In the genomic region with DNA sequence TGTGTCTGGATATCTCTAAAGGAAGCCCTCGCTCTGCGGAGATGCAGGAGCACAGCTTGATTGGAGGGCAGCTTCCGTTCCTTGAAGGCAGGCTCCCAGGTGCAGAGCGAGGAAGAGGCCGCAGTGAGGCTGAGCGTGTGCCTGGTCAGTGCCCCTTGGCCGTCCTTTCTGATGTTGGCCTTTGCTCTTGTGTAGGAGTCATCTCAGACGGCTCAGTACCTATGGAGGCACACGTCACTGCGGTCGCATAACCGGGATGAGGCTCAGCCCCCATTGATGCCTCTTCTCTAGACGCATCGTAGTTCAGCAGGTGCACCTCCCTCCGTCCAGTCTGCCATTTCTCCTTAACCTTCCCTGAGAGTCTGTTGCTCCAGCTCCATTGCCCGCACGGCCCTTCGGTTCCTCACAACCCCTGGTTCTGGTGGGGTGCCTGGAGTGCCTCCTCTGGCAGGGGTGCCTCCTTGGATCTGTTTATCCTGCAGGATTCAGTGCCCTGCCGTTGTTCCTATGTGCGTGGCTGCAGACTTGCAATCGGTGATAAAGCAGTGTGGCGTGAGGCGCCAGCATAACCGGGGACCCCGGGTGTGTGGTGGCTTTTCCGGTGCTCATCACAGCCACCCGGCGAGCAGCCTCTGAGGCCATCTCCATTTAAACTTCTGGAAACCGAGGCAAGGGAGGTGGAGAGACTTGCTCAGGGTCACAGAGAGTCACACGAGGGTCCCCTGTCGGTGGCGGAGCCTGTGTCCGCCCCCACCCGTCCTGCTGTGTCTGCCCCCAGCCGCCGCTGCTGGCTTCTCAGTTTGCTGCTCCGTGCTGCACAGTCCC, we compare ENCODE assay signal across 19 cellular contexts.
DNase-seq lines count a peak whose midpoint lies in the region; ATAC-seq, FAIRE-seq and TF ChIP-seq lines count a peak whose summit lies in the region.
"Had no signal": no experiment of that assay in that cellular context is flagged by ENCODE, and none has a peak within 500 bp of the region (broad histone marks: within the 10 kb centered on the region; RNA-seq: fewer than 3 reads in every experiment).

No MANE protein-coding gene starts in this region.

- no peak for TF ChIP-seq POLR2A in H54 (IDR thresholded peaks at IDR 0.05; ENCODE audit: low read depth, low read length)

- H3K9me3 Mint-ChIP-seq in natural killer cell treated with Interleukin-12 subunit alpha and Interleukin-12 subunit beta and Interleukin-15 and Interleukin-18, amount 100 ng/mL, for 72 hours = no peaks in the 10 kb centered on the region
- H3K9me3 Mint-ChIP-seq in natural killer cell = peaks cover 0 to 6% of the 10 kb centered on the region in 2 donors

- H3K27ac ChIP-seq in left lung (no peak overlapping the region), aorta (ENCODE audit: low read depth in 1 of 2, low read length in 2 of 2) (no peak overlapping the region)
- H3K27ac ChIP-seq: 22Rv1 had no signal

- DNase-seq in activated CD4-positive, CD25-positive, alpha-beta regulatory T cell treated with anti-CD3 and anti-CD28 coated beads, Interleukin-2, amount 50 U/mL, for 72 hours = peak; percentile 15
- peak; percentile 49 for DNase-seq in natural killer cell treated with Interleukin-12 subunit alpha and Interleukin-12 subunit beta and Interleukin-15 and Interleukin-18, amount 100 ng/mL, for 72 hours (ENCODE audit: low spot score)
- no peak for DNase-seq in natural killer cell
- peak; percentile 16 to 57 for DNase-seq in left lung
- DNase-seq in aorta = peak; percentile 12 to 61
- DNase-seq in COLO829 (ENCODE audit: low spot score) = no peak
- DNase-seq in H54 (ENCODE audit: insufficient read length, low spot score) = no peak
- DNase-seq: BE2C, Calu3, KG1, NCI-H1417 treated with DMSO at 0.1 percent for 48 hours, NCI-H1930, NCI-H69, OCI-M1, RPMI8226 had no signal

- WGBS in aorta, 2 donors = 95% methylated on average over 37 of the region's 37 CpGs

- no peak overlapping the region for H3K4me3 ChIP-seq in left lung
- no peak overlapping the region for H3K4me3 ChIP-seq in aorta (ENCODE audit: low read length in 2 of 2)

- no peak for TF ChIP-seq CTCF in natural killer cell (IDR thresholded peaks at IDR 0.05)
- TF ChIP-seq CTCF in left lung (IDR thresholded peaks at IDR 0.05) = no peak

- H3K27me3 Mint-ChIP-seq in natural killer cell treated with Interleukin-12 subunit alpha and Interleukin-12 subunit beta and Interleukin-15 and Interleukin-18, amount 100 ng/mL, for 72 hours = no peaks in the 10 kb centered on the region
- no peaks in the 10 kb centered on the region for H3K27me3 Mint-ChIP-seq in natural killer cell (ENCODE audit: low read depth in 2 of 2)
- H3K27me3 Mint-ChIP-seq: CD4-positive, alpha-beta T cell had no signal

- H3K9me3 ChIP-seq in left lung = peaks cover 0 to 17% of the 10 kb centered on the region in 2 donors
- no peaks in the 10 kb centered on the region for H3K9me3 ChIP-seq in aorta (ENCODE audit: control insufficient read depth, low read length)
- H3K9me3 ChIP-seq: BE2C had no signal

- no peak overlapping the region for H3K27ac Mint-ChIP-seq in natural killer cell treated with Interleukin-12 subunit alpha and Interleukin-12 subunit beta and Interleukin-15 and Interleukin-18, amount 100 ng/mL, for 72 hours
- H3K27ac Mint-ChIP-seq in natural killer cell = no peak overlapping the region
- H3K27ac Mint-ChIP-seq: CD4-positive, alpha-beta T cell had no signal

- no peak for FAIRE-seq in H54 (lab: Jason Lieb, UNC)
- FAIRE-seq: GM19239 had no signal

- no peaks in the 10 kb centered on the region for H3K27me3 ChIP-seq in left lung
- H3K27me3 ChIP-seq in aorta (ENCODE audit: control insufficient read depth in 1 of 2, insufficient read depth in 2 of 2, low read length in 1 of 2) = no peaks in the 10 kb centered on the region
- H3K27me3 ChIP-seq: BE2C had no signal

- H3K36me3 ChIP-seq in left lung = peaks cover 0 to 7% of the 10 kb centered on the region in 2 donors
- no peaks in the 10 kb centered on the region for H3K36me3 ChIP-seq in aorta (ENCODE audit: control insufficient read depth in 1 of 2, insufficient read depth in 2 of 2, low read length in 1 of 2)
- H3K36me3 ChIP-seq: BE2C had no signal

- intact Hi-C loops in natural killer cell (cut with micrococcal nuclease) (no loop called here), left lung (cut with DNase I) (no loop called here), aorta (cut with DNase I) (no loop called here)

- H3K36me3 Mint-ChIP-seq in natural killer cell treated with Interleukin-12 subunit alpha and Interleukin-12 subunit beta and Interleukin-15 and Interleukin-18, amount 100 ng/mL, for 72 hours = peaks cover 19% of the 10 kb centered on the region
- peaks cover 17% of the 10 kb centered on the region for H3K36me3 Mint-ChIP-seq in natural killer cell

- H3K4me3 Mint-ChIP-seq in natural killer cell treated with Interleukin-12 subunit alpha and Interleukin-12 subunit beta and Interleukin-15 and Interleukin-18, amount 100 ng/mL, for 72 hours = no peak overlapping the region
- no peak overlapping the region for H3K4me3 Mint-ChIP-seq in natural killer cell
- H3K4me3 Mint-ChIP-seq: CD4-positive, alpha-beta T cell had no signal

- ATAC-seq in activated CD4-positive, CD25-positive, alpha-beta regulatory T cell treated with anti-CD3 and anti-CD28 coated beads, Interleukin-2, amount 50 U/mL, for 24 hours = no peak
- no peak for ATAC-seq in natural killer cell treated with Interleukin-12 subunit alpha and Interleukin-12 subunit beta and Interleukin-15 and Interleukin-18, amount 100 ng/mL, for 72 hours
- ATAC-seq in natural killer cell = no peak
- ATAC-seq in left lung = no peak
- ATAC-seq in aorta (ENCODE audit: low FRiP score) = no peak

- peaks cover 0 to 4% of the 10 kb centered on the region in 2 donors for H3K4me1 Mint-ChIP-seq in natural killer cell treated with Interleukin-12 subunit alpha and Interleukin-12 subunit beta and Interleukin-15 and Interleukin-18, amount 100 ng/mL, for 72 hours (ENCODE audit: low read depth in 2 of 2)
- no peaks in the 10 kb centered on the region for H3K4me1 Mint-ChIP-seq in natural killer cell

- H3K4me1 ChIP-seq in left lung = no peaks in the 10 kb centered on the region
- no peaks in the 10 kb centered on the region for H3K4me1 ChIP-seq in aorta (ENCODE audit: control insufficient read depth in 1 of 2, insufficient read depth in 2 of 2, low read length in 2 of 2)
- H3K4me1 ChIP-seq: BE2C had no signal

Comparison
In these comparisons a context has a peak if more than half of its experiments do, and no peak if none do; other contexts are left out.
1. DNase-seq: peak in activated CD4-positive, CD25-positive, alpha-beta regulatory T cell treated with anti-CD3 and anti-CD28 coated beads, Interleukin-2, amount 50 U/mL, for 72 hours (single experiment), natural killer cell treated with Interleukin-12 subunit alpha and Interleukin-12 subunit beta and Interleukin-15 and Interleukin-18, amount 100 ng/mL, for 72 hours (single experiment), left lung (2 of 2) and aorta (2 of 2); none in natural killer cell (single experiment), COLO829 (single experiment) and H54 (single experiment).